8 cellular contexts compared by ENCODE assay signal in genomic region chr17:50372708-50373556, GRCh38. TPM values are rescaled to one million over a fixed set of nuclear protein-coding genes. Genes with fewer than 3 reads are reported as not detected.
DNase-seq lines count a peak whose midpoint lies in the region; ATAC-seq lines count a peak whose summit lies in the region.

EME1 (plus strand) TSS chr17:50373229; CDS start chr17:50375209, 1,980 bp downstream.
MRPL27 (minus strand) TSS chr17:50373184; CDS start chr17:50373170, 14 bp downstream.

- peak; percentile 75 for ATAC-seq in GM21737 (IDR thresholded peaks at IDR 0.05; ENCODE audit: unreplicated experiment)
- peak; percentile 92 to 95 for ATAC-seq in natural killer cell treated with Interleukin-12 subunit alpha and Interleukin-12 subunit beta and Interleukin-15 and Interleukin-18, amount 100 ng/mL, for 72 hours

- H3K79me2 ChIP-seq in Karpas-422 (ENCODE audit: low read length) = peaks cover 36% of the 10 kb centered on the region

- no peaks in the 10 kb centered on the region for H3K27me3 ChIP-seq in Karpas-422 (ENCODE audit: low read length)

- peaks cover 31% of the 10 kb centered on the region for H3K36me3 Mint-ChIP-seq in activated T-helper 1 cell treated with anti-CD3 and anti-CD28 coated beads, Interleukin-12 subunit alpha, Interleukin-12 subunit beta, Interleukin-2, Interleukin-4 antibody, amounts not matched to agents 30 ng/mL and 10 ng/mL and 1 ng/mL, durations not matched to agents 14 hours and 24 hours and 36 hours (ENCODE audit: low read depth)
- H3K36me3 Mint-ChIP-seq in natural killer cell treated with Interleukin-12 subunit alpha and Interleukin-12 subunit beta and Interleukin-15 and Interleukin-18, amount 100 ng/mL, for 72 hours = peaks cover 16% of the 10 kb centered on the region

- peak within 1 kb of the TSS; percentile 60 for H3K27ac ChIP-seq in Karpas-422 (ENCODE audit: low read length)

- H3K4me1 Mint-ChIP-seq in activated T-helper 1 cell treated with anti-CD3 and anti-CD28 coated beads, Interleukin-12 subunit alpha, Interleukin-12 subunit beta, Interleukin-2, Interleukin-4 antibody, amounts not matched to agents 30 ng/mL and 10 ng/mL and 1 ng/mL, durations not matched to agents 14 hours and 24 hours and 36 hours (ENCODE audit: low read depth) = peaks cover 33% of the 10 kb centered on the region
- H3K4me1 Mint-ChIP-seq in natural killer cell treated with Interleukin-12 subunit alpha and Interleukin-12 subunit beta and Interleukin-15 and Interleukin-18, amount 100 ng/mL, for 72 hours (ENCODE audit: low read depth in 2 of 2) = peaks cover 23 to 25% of the 10 kb centered on the region in 2 donors

- H3K9me3 ChIP-seq in Karpas-422 (ENCODE audit: low read length) = no peaks in the 10 kb centered on the region

- no peaks in the 10 kb centered on the region for H3K9me3 Mint-ChIP-seq in activated T-helper 1 cell treated with anti-CD3 and anti-CD28 coated beads, Interleukin-12 subunit alpha, Interleukin-12 subunit beta, Interleukin-2, Interleukin-4 antibody, amounts not matched to agents 30 ng/mL and 10 ng/mL and 1 ng/mL, durations not matched to agents 14 hours and 24 hours and 36 hours
- H3K9me3 Mint-ChIP-seq in natural killer cell treated with Interleukin-12 subunit alpha and Interleukin-12 subunit beta and Interleukin-15 and Interleukin-18, amount 100 ng/mL, for 72 hours = no peaks in the 10 kb centered on the region

- H2AFZ ChIP-seq in Karpas-422 (ENCODE audit: low read length) = peak within 1 kb of the TSS; percentile 73

- H3K4me1 ChIP-seq in Karpas-422 (ENCODE audit: low read length) = peaks cover 19% of the 10 kb centered on the region

- peak within 1 kb of the TSS; percentile 85 for H3K9ac ChIP-seq in Karpas-422 (ENCODE audit: low read length)

- peak within 1 kb of the TSS; percentile 86 for H3K4me3 ChIP-seq in Karpas-422 (ENCODE audit: low read length)

- peaks cover 23% of the 10 kb centered on the region; the same call in 1 of the 2 replicates for H3K36me3 ChIP-seq in Karpas-422 (ENCODE audit: insufficient read depth, low read length)

- H3K4me3 Mint-ChIP-seq in activated T-helper 1 cell treated with anti-CD3 and anti-CD28 coated beads, Interleukin-12 subunit alpha, Interleukin-12 subunit beta, Interleukin-2, Interleukin-4 antibody, amounts not matched to agents 30 ng/mL and 10 ng/mL and 1 ng/mL, durations not matched to agents 14 hours and 24 hours and 36 hours = peak within 1 kb of the TSS; percentile 98
- H3K4me3 Mint-ChIP-seq in natural killer cell treated with Interleukin-12 subunit alpha and Interleukin-12 subunit beta and Interleukin-15 and Interleukin-18, amount 100 ng/mL, for 72 hours = peak within 1 kb of the TSS; percentile 98

- peak within 1 kb of the TSS; percentile 100 for H3K27ac Mint-ChIP-seq in activated T-helper 1 cell treated with anti-CD3 and anti-CD28 coated beads, Interleukin-12 subunit alpha, Interleukin-12 subunit beta, Interleukin-2, Interleukin-4 antibody, amounts not matched to agents 30 ng/mL and 10 ng/mL and 1 ng/mL, durations not matched to agents 14 hours and 24 hours and 36 hours
- peak within 1 kb of the TSS; percentile 98 for H3K27ac Mint-ChIP-seq in natural killer cell treated with Interleukin-12 subunit alpha and Interleukin-12 subunit beta and Interleukin-15 and Interleukin-18, amount 100 ng/mL, for 72 hours

- DNase-seq in DMS53 treated with DMSO at 0.1 percent for 48 hours (lab: John Stamatoyannopoulos, UW; ENCODE audit: unreplicated experiment) (peak; percentile 94), Karpas-422 (peak; percentile 97), RPMI7951 (ENCODE audit: low read depth) (peak; percentile 84), fibroblast of peridontal ligament (ENCODE audit: extremely low read depth) (peak; percentile 86)
- DNase-seq in activated T-helper 1 cell treated with anti-CD3 and anti-CD28 coated beads, Interleukin-12 subunit alpha, Interleukin-12 subunit beta, Interleukin-2, Interleukin-4 antibody, amounts not matched to agents 30 ng/mL and 10 ng/mL and 1 ng/mL, durations not matched to agents 14 hours and 24 hours and 36 hours (ENCODE audit: low spot score) = peak; percentile 83
- DNase-seq in natural killer cell treated with Interleukin-12 subunit alpha and Interleukin-12 subunit beta and Interleukin-15 and Interleukin-18, amount 100 ng/mL, for 72 hours (ENCODE audit: low spot score) = peak; percentile 88
- DNase-seq in stimulated activated naive CD4-positive, alpha-beta T cell treated with Interleukin-2 at 50 U/mL for 16 hours (lab: John Stamatoyannopoulos, UW) = peak; percentile 86

- H3K4me2 ChIP-seq in Karpas-422 (ENCODE audit: low read depth, low read length, poor library complexity, severe bottlenecking) = peak within 1 kb of the TSS; percentile 85

- no peaks in the 10 kb centered on the region for H4K20me1 ChIP-seq in Karpas-422 (ENCODE audit: insufficient read depth, low read depth, low read length)

- intact Hi-C loops in activated T-helper 1 cell treated with anti-CD3 and anti-CD28 coated beads, Interleukin-12 subunit alpha, Interleukin-12 subunit beta, Interleukin-2, Interleukin-4 antibody, amounts not matched to agents 30 ng/mL and 10 ng/mL and 1 ng/mL, durations not matched to agents 14 hours and 24 hours and 36 hours (cut with micrococcal nuclease) = loop anchor here (1.0 to 2.0 kb wide), 5 partner anchors 11 to 105 kb away; partner anchors contain the start of genes ACSF2 and RSAD1

- H3K9me2 ChIP-seq in Karpas-422 (replicated peaks; ENCODE audit: insufficient read depth, low read length) = no peaks in the 10 kb centered on the region

- no peaks in the 10 kb centered on the region for H3K27me3 Mint-ChIP-seq in activated T-helper 1 cell treated with anti-CD3 and anti-CD28 coated beads, Interleukin-12 subunit alpha, Interleukin-12 subunit beta, Interleukin-2, Interleukin-4 antibody, amounts not matched to agents 30 ng/mL and 10 ng/mL and 1 ng/mL, durations not matched to agents 14 hours and 24 hours and 36 hours (ENCODE audit: insufficient read depth)
- H3K27me3 Mint-ChIP-seq in natural killer cell treated with Interleukin-12 subunit alpha and Interleukin-12 subunit beta and Interleukin-15 and Interleukin-18, amount 100 ng/mL, for 72 hours = no peaks in the 10 kb centered on the region

RNA-seq across cellular contexts. Expression of gene EME1, which starts in this region (rescaled TPM):
- 10.6 and 18.8 TPM in 2 replicates for total RNA-seq in Karpas-422 (2014; rRNA removed; shearing (Covaris generic); ENCODE audit: low replicate concordance)
- total RNA-seq in RPMI7951 (2014; rRNA removed; shearing (Covaris generic)) = 10.6 and 14.3 TPM in 2 replicates
- 27.7 and 32.9 TPM in 2 replicates for total RNA-seq in activated T-helper 1 cell treated with anti-CD3 and anti-CD28 coated beads, Interleukin-12 subunit alpha, Interleukin-12 subunit beta, Interleukin-2, Interleukin-4 antibody, amounts not matched to agents 30 ng/mL and 10 ng/mL and 1 ng/mL, durations not matched to agents 14 hours and 24 hours and 36 hours
- total RNA-seq in natural killer cell treated with Interleukin-12 subunit alpha and Interleukin-12 subunit beta and Interleukin-15 and Interleukin-18, amount 100 ng/mL, for 72 hours = 10 to 100 TPM; 15.8 to 40.2 TPM

RNA-seq across cellular contexts. Expression of gene MRPL27, which starts in this region (rescaled TPM):
- 22.3 and 48.6 TPM in 2 replicates for total RNA-seq in Karpas-422 (2014; rRNA removed; shearing (Covaris generic); ENCODE audit: low replicate concordance)
- total RNA-seq in RPMI7951 (2014; rRNA removed; shearing (Covaris generic)) = 75.2 and 120 TPM in 2 replicates
- total RNA-seq in activated T-helper 1 cell treated with anti-CD3 and anti-CD28 coated beads, Interleukin-12 subunit alpha, Interleukin-12 subunit beta, Interleukin-2, Interleukin-4 antibody, amounts not matched to agents 30 ng/mL and 10 ng/mL and 1 ng/mL, durations not matched to agents 14 hours and 24 hours and 36 hours = 73.4 and 78.7 TPM in 2 replicates
- 10 to 100 TPM; 62.7 to 77.7 TPM for total RNA-seq in natural killer cell treated with Interleukin-12 subunit alpha and Interleukin-12 subunit beta and Interleukin-15 and Interleukin-18, amount 100 ng/mL, for 72 hours

Comparison
In these comparisons a context has a peak if more than half of its experiments do, and no peak if none do; other contexts are left out.
1. Peak in every context shown above with its lines: DNase-seq, ATAC-seq, H3K4me3 ChIP-seq and H3K27ac ChIP-seq.